In genomic region chr11:86917577-86917976, GRCh38 we compare ENCODE assay signal across 27 cellular contexts. TPM values are rescaled to one million over a fixed set of nuclear protein-coding genes. Genes with fewer than 3 reads are reported as not detected.
DNase-seq lines count a peak whose midpoint lies in the region; ATAC-seq and TF ChIP-seq lines count a peak whose summit lies in the region.
"Had no signal": no experiment of that assay in that cellular context is flagged by ENCODE, and none has a peak within 500 bp of the region (broad histone marks: within the 10 kb centered on the region; RNA-seq: fewer than 3 reads in every experiment).

No MANE protein-coding gene starts in this region.

- H3K9me2 ChIP-seq in GM23248 (ENCODE audit: insufficient read depth) = no peaks in the 10 kb centered on the region

- H3K9me3 ChIP-seq in GM23248 (ENCODE audit: low read depth) (no peaks in the 10 kb centered on the region), RWPE2 (ENCODE audit: severe bottlenecking) (no peaks in the 10 kb centered on the region), subcutaneous abdominal adipose tissue (ENCODE audit: control insufficient read depth in 5 of 5, low read length in 5 of 5) (peaks cover 0 to 2% (median 0%) of the 10 kb centered on the region in 5 donors)
- no peaks in the 10 kb centered on the region for H3K9me3 ChIP-seq in CD4-positive, alpha-beta T cell (ENCODE audit: control insufficient read depth, low read length)
- H3K9me3 ChIP-seq: BLaER1 treated with 17β-estradiol and CSF1 and Interleukin-3, amounts not matched to agents 10 nM and 100 nM; colonic mucosa; right lobe of liver; stomach had no signal

- no peaks in the 10 kb centered on the region for H4K20me1 ChIP-seq in GM23248 (ENCODE audit: insufficient read depth)
- H4K20me1 ChIP-seq: BLaER1 treated with 17β-estradiol and CSF1 and Interleukin-3, amounts not matched to agents 10 nM and 100 nM had no signal

- no peaks in the 10 kb centered on the region for H3K27me3 Mint-ChIP-seq in chondrocyte (ENCODE audit: low read depth)
- peaks cover 4% of the 10 kb centered on the region for H3K27me3 Mint-ChIP-seq in CD4-positive, alpha-beta T cell
- H3K27me3 Mint-ChIP-seq: IgD-negative memory B cell, progenitor cell of endocrine pancreas, type B pancreatic cell had no signal

- H3K9ac ChIP-seq in GM23248 (no peak overlapping the region), subcutaneous abdominal adipose tissue (ENCODE audit: low read length in 5 of 5) (no peak overlapping the region)

- TF ChIP-seq CTCF in RWPE2 (IDR thresholded peaks at IDR 0.05; ENCODE audit: poor library complexity, severe bottlenecking) = no peak
- no peak for TF ChIP-seq CTCF in chondrocyte (IDR thresholded peaks at IDR 0.05)
- TF ChIP-seq CTCF in CD4-positive, alpha-beta T cell (IDR thresholded peaks at IDR 0.05) = no peak

- no peaks in the 10 kb centered on the region for H3K79me2 ChIP-seq in GM23248 (ENCODE audit: insufficient read depth)

- peaks cover 5% of the 10 kb centered on the region for H3K9me3 Mint-ChIP-seq in chondrocyte (ENCODE audit: low read depth)
- H3K9me3 Mint-ChIP-seq in CD4-positive, alpha-beta T cell = no peaks in the 10 kb centered on the region
- H3K9me3 Mint-ChIP-seq: activated naive CD8-positive, alpha-beta T cell treated with anti-CD3 and anti-CD28 coated beads, Interleukin-2, amount 50 U/mL, for 24 hours; activated T-cell treated with anti-CD3 and anti-CD28 coated beads, Interleukin-2, amount 50 U/mL, for 4 hours; IgD-negative memory B cell had no signal

- H3F3A ChIP-seq in GM23248 (ENCODE audit: insufficient read depth) = peaks cover 21% of the 10 kb centered on the region

- peak overlapping the region; percentile 82; the same call in 1 of the 2 replicates for H2AFZ ChIP-seq in GM23248

- no peak overlapping the region for H3K4me3 Mint-ChIP-seq in chondrocyte (ENCODE audit: unreplicated experiment)
- no peak overlapping the region for H3K4me3 Mint-ChIP-seq in CD4-positive, alpha-beta T cell
- H3K4me3 Mint-ChIP-seq: activated naive CD8-positive, alpha-beta T cell treated with anti-CD3 and anti-CD28 coated beads, Interleukin-2, amount 50 U/mL, for 24 hours; activated T-cell treated with anti-CD3 and anti-CD28 coated beads, Interleukin-2, amount 50 U/mL, for 4 hours; IgD-negative memory B cell; T-helper 17 cell; type B pancreatic cell had no signal

- H3K27me3 ChIP-seq in GM23248 (replicated peaks; ENCODE audit: insufficient read depth) = no peaks in the 10 kb centered on the region
- H3K27me3 ChIP-seq in RWPE2 (ENCODE audit: insufficient read depth, poor library complexity, severe bottlenecking) = no peaks in the 10 kb centered on the region
- no peaks in the 10 kb centered on the region for H3K27me3 ChIP-seq in subcutaneous abdominal adipose tissue (ENCODE audit: control insufficient read depth in 5 of 5, insufficient read depth in 4 of 5, low read length in 5 of 5)
- H3K27me3 ChIP-seq in CD4-positive, alpha-beta T cell (ENCODE audit: control insufficient read depth, insufficient read depth, low read length) = no peaks in the 10 kb centered on the region
- H3K27me3 ChIP-seq: BLaER1 treated with 17β-estradiol and CSF1 and Interleukin-3, amounts not matched to agents 10 nM and 100 nM; colonic mucosa; right lobe of liver; stomach had no signal

- intact Hi-C loops in CD4-positive, alpha-beta T cell (cut with DNase I, micrococcal nuclease) = loop anchor here in 1 of 2 experiments (10.0 kb wide), 1 partner anchor 463 kb away; no protein-coding TSS in a partner anchor

- CTCF ChIA-PET in CD4-positive, alpha-beta T cell (lab: Charles Lee) = no interaction called here

- in situ Hi-C loops in GM23248 (cut with MboI) = no loop called here

- H3K27ac ChIP-seq in GM23248 = no peak overlapping the region
- H3K27ac ChIP-seq in RWPE2 (ENCODE audit: poor library complexity, severe bottlenecking) = peak overlapping the region; percentile 68
- H3K27ac ChIP-seq in subcutaneous abdominal adipose tissue (ENCODE audit: low read depth, low read length) = peak overlapping the region; percentile 70
- H3K27ac ChIP-seq in CD4-positive, alpha-beta T cell (ENCODE audit: low read depth, low read length) = no peak overlapping the region
- H3K27ac ChIP-seq: colonic mucosa, right lobe of liver had no signal

- WGBS in GM23248 (ENCODE audit: low coverage in 1 of 2, low lambda C conversion rate in 2 of 2, missing lambda C conversion rate in 2 of 2), 2 experiments = 81 to 98% methylated on average over 2 of the region's 2 CpGs

- peaks cover 83% of the 10 kb centered on the region for H3K4me1 Mint-ChIP-seq in chondrocyte (ENCODE audit: low read depth)
- peaks cover 9% of the 10 kb centered on the region for H3K4me1 Mint-ChIP-seq in CD4-positive, alpha-beta T cell (ENCODE audit: low read depth)
- H3K4me1 Mint-ChIP-seq: activated naive CD8-positive, alpha-beta T cell treated with anti-CD3 and anti-CD28 coated beads, Interleukin-2, amount 50 U/mL, for 24 hours; IgD-negative memory B cell had no signal

- POLR2A ChIA-PET in CD4-positive, alpha-beta T cell (lab: Charles Lee) = no interaction called here

- H3K4me3 ChIP-seq in GM23248 (no peak overlapping the region), RWPE2 (ENCODE audit: severe bottlenecking) (no peak overlapping the region), subcutaneous abdominal adipose tissue (ENCODE audit: low read depth in 1 of 5, low read length in 5 of 5) (no peak overlapping the region)
- H3K4me3 ChIP-seq: BLaER1 treated with 17β-estradiol and CSF1 and Interleukin-3, amounts not matched to agents 10 nM and 100 nM; colonic mucosa; right lobe of liver; stomach had no signal

- ATAC-seq in RWPE2 (ENCODE audit: low read depth) (no peak), HG03469 (IDR thresholded peaks at IDR 0.05; ENCODE audit: unreplicated experiment) (no peak), GM19452 (IDR thresholded peaks at IDR 0.05; ENCODE audit: unreplicated experiment) (no peak)
- no peak for ATAC-seq in CD4-positive, alpha-beta T cell (ENCODE audit: poor library complexity)
- ATAC-seq: activated naive CD8-positive, alpha-beta T cell treated with anti-CD3 and anti-CD28 coated beads, Interleukin-2, amount 50 U/mL, for 24 hours; activated T-cell treated with anti-CD3 and anti-CD28 coated beads, Interleukin-2, amount 50 U/mL, for 4 hours; left lobe of liver; right lobe of liver; T-helper 17 cell had no signal

- peak overlapping the region; percentile 97 for H3K27ac Mint-ChIP-seq in chondrocyte (ENCODE audit: unreplicated experiment)
- no peak overlapping the region for H3K27ac Mint-ChIP-seq in CD4-positive, alpha-beta T cell
- H3K27ac Mint-ChIP-seq: activated naive CD8-positive, alpha-beta T cell treated with anti-CD3 and anti-CD28 coated beads, Interleukin-2, amount 50 U/mL, for 24 hours; IgD-negative memory B cell; progenitor cell of endocrine pancreas; T-helper 17 cell; type B pancreatic cell had no signal

- peaks cover under 1% of the 10 kb centered on the region; the same call in 1 of the 2 replicates for H3K36me3 ChIP-seq in GM23248 (ENCODE audit: low read depth)
- H3K36me3 ChIP-seq in RWPE2 (ENCODE audit: low read depth) = no peaks in the 10 kb centered on the region
- peaks cover 6 to 18% (median 9%) of the 10 kb centered on the region in 5 donors for H3K36me3 ChIP-seq in subcutaneous abdominal adipose tissue (ENCODE audit: control insufficient read depth in 5 of 5, insufficient read depth in 5 of 5, low read length in 5 of 5)
- H3K36me3 ChIP-seq: BLaER1 treated with 17β-estradiol and CSF1 and Interleukin-3, amounts not matched to agents 10 nM and 100 nM; colonic mucosa; right lobe of liver; stomach had no signal

- no peak for DNase-seq in GM23248
- no peak for DNase-seq in RWPE2 (ENCODE audit: low spot score)
- no peak for DNase-seq in chondrocyte (ENCODE audit: low spot score)
- DNase-seq in amniotic stem cell (lab: John Stamatoyannopoulos, UW) = no peak
- no peak for DNase-seq in CD4-positive, alpha-beta T cell
- DNase-seq: activated CD4-positive, alpha-beta T cell treated with anti-CD3 and anti-CD28 coated beads, Interleukin-2, amount 50 U/mL, for 1 hour; activated CD4-positive, CD25-positive, alpha-beta regulatory T cell; activated naive CD8-positive, alpha-beta T cell treated with anti-CD3 and anti-CD28 coated beads, Interleukin-2, amount 50 U/mL, for 24 hours; activated T-cell treated with anti-CD3 and anti-CD28 coated beads, Interleukin-2, amount 50 U/mL, for 4 hours; colonic mucosa; effector CD8-positive, alpha-beta T cell; erythroblast; NCI-H1048; NCI-H1694; right lobe of liver; stimulated activated CD4-positive, alpha-beta T cell treated with anti-CD3 and anti-CD28 coated beads, Interleukin-12 subunit alpha, Interleukin-12 subunit beta, amount 100 ng/mL, for 4 hours; stimulated activated CD4-positive, alpha-beta T cell treated with anti-CD3 and anti-CD28 coated beads, Interleukin-2, amount 100 ng/mL, for 48 hours; stomach; T-helper 17 cell had no signal

- peaks cover 44% of the 10 kb centered on the region for H3K4me1 ChIP-seq in GM23248 (ENCODE audit: insufficient read depth)
- H3K4me1 ChIP-seq in RWPE2 (ENCODE audit: insufficient read depth, poor library complexity, severe bottlenecking) = peaks cover 18% of the 10 kb centered on the region
- H3K4me1 ChIP-seq in subcutaneous abdominal adipose tissue (ENCODE audit: control insufficient read depth in 5 of 5, insufficient read depth in 5 of 5, low read length in 5 of 5) = peaks cover 15 to 31% (median 21%) of the 10 kb centered on the region in 5 donors
- H3K4me1 ChIP-seq: colonic mucosa, right lobe of liver had no signal

- no peak overlapping the region for H3K4me2 ChIP-seq in GM23248 (ENCODE audit: unreplicated experiment)

- H3K36me3 Mint-ChIP-seq in chondrocyte (ENCODE audit: low read depth) = peaks cover 5% of the 10 kb centered on the region
- H3K36me3 Mint-ChIP-seq in CD4-positive, alpha-beta T cell (ENCODE audit: low read depth) = no peaks in the 10 kb centered on the region
- H3K36me3 Mint-ChIP-seq: IgD-negative memory B cell had no signal

RNA-seq across cellular contexts. Expression of gene FZD4, which starts 37.6 kb away (rescaled TPM):
- total RNA-seq in GM23248 (2014; rRNA removed; shearing (Covaris generic)) = 19.1 and 21.3 TPM in 2 replicates
- 7.8 and 8.3 TPM in 2 replicates for polyA plus RNA-seq in GM23248 (2016; fragmentation: Nextera tagmentation; extraction: Ambion mirVana)
- 6.5 to 11.9 TPM (median 6.6 TPM) in 3 replicates for total RNA-seq in chondrocyte
- not detected for total RNA-seq in CD4-positive, alpha-beta T cell
- polyA plus RNA-seq: IgD-negative memory B cell had no signal

Comparison
In these comparisons a context has a peak if more than half of its experiments do, and no peak if none do; other contexts are left out.
1. H3K27ac ChIP-seq: peak in RWPE2 (single experiment) and subcutaneous abdominal adipose tissue (single experiment); none in GM23248 (single experiment) and CD4-positive, alpha-beta T cell (single experiment).